ENCODE assay signal across 8 cellular contexts in genomic region chr16:75647492-75648264, GRCh38. TPM values are rescaled to one million over a fixed set of nuclear protein-coding genes. Genes with fewer than 3 reads are reported as not detected.
DNase-seq lines count a peak whose midpoint lies in the region; ATAC-seq and TF ChIP-seq lines count a peak whose summit lies in the region.

KARS1 (minus strand) TSS chr16:75647665; CDS start chr16:75647639, 26 bp downstream.
TERF2IP (plus strand) TSS chr16:75647773; CDS start chr16:75647883, 110 bp downstream.

- H3K27me3 ChIP-seq in testis, result no peaks in the 10 kb centered on the region

- TF ChIP-seq CTCF in omental fat pad (IDR thresholded peaks at IDR 0.05) (no peak), testis (IDR thresholded peaks at IDR 0.05) (no peak)

- 1% methylated on average over 72 of the region's 76 CpGs; no CpG with 5 or more reads in 1 of the 2 donors for WGBS in testis, 2 donors

- H3K9me3 Mint-ChIP-seq in activated naive CD4-positive, alpha-beta T cell treated with anti-CD3 and anti-CD28 coated beads, Interleukin-2, amount 50 U/mL, for 72 hours, result no peaks in the 10 kb centered on the region

- peak within 1 kb of the TSS; percentile 98 to 99 for H3K27ac ChIP-seq in testis

- H3K36me3 ChIP-seq in testis (ENCODE audit: low read depth, missing control alignments), result no peaks in the 10 kb centered on the region

- peak; percentile 95 for TF ChIP-seq POLR2A in testis (IDR thresholded peaks at IDR 0.05)

- DNase-seq in GM04504 (ENCODE audit: low read depth) (peak; percentile 82), NCI-H1048 (lab: John Stamatoyannopoulos, UW) (peak; percentile 67), glomerular endothelial cell (ENCODE audit: extremely low read depth, low read depth, low spot score) (no peak), omental fat pad (ENCODE audit: low spot score) (peak; percentile 75), testis (peak; percentile 97)
- peak; percentile 91 to 96 for DNase-seq in activated naive CD4-positive, alpha-beta T cell treated with anti-CD3 and anti-CD28 coated beads, Interleukin-2, amount 50 U/mL, for 72 hours (ENCODE audit: low spot score in 2 of 2)

- peaks cover 36 to 40% of the 10 kb centered on the region in 2 donors for H3K36me3 Mint-ChIP-seq in activated naive CD4-positive, alpha-beta T cell treated with anti-CD3 and anti-CD28 coated beads, Interleukin-2, amount 50 U/mL, for 72 hours

- H3K4me3 ChIP-seq in testis, result peak within 1 kb of the TSS; percentile 99

- intact Hi-C loops in testis (cut with DNase I; ENCODE audit: low total_unique reads), result loop anchor here (10.0 kb wide), 1 partner anchor 73 kb away; no protein-coding TSS in a partner anchor

- peak; percentile 82 for ATAC-seq in HG02571 (IDR thresholded peaks at IDR 0.05; ENCODE audit: unreplicated experiment)
- ATAC-seq in SK-N-SH treated with all-trans-retinoic acid at 6 μM for 48 hours, result peak; percentile 94
- peak; percentile 93 to 94 for ATAC-seq in activated naive CD4-positive, alpha-beta T cell treated with anti-CD3 and anti-CD28 coated beads, Interleukin-2, amount 50 U/mL, for 72 hours
- ATAC-seq in omental fat pad (ENCODE audit: low FRiP score), result peak; percentile 97

- peak within 1 kb of the TSS; percentile 97 to 99 for H3K27ac Mint-ChIP-seq in activated naive CD4-positive, alpha-beta T cell treated with anti-CD3 and anti-CD28 coated beads, Interleukin-2, amount 50 U/mL, for 72 hours

- H3K4me1 ChIP-seq in testis, result peaks cover 37% of the 10 kb centered on the region

- no peaks in the 10 kb centered on the region for H3K9me3 ChIP-seq in testis

TF ChIP-seq in SK-N-SH treated with all-trans-retinoic acid at 6 μM for 48 hours, 23 proteins besides CTCF, POLR2A, EP300 and RAD21:
- TF ChIP-seq CSRNP3 (CRISPR knock-in tag; IDR thresholded peaks at IDR 0.05), result no peak
- no peak for TF ChIP-seq ARNTL (CRISPR knock-in tag; IDR thresholded peaks at IDR 0.05; ENCODE audit: borderline replicate concordance, low read depth)
- peak; percentile 95 for TF ChIP-seq ZNF70 (CRISPR knock-in tag; IDR thresholded peaks at IDR 0.05)
- TF ChIP-seq TCF4 (CRISPR knock-in tag; IDR thresholded peaks at IDR 0.05; ENCODE audit: borderline replicate concordance), result no peak
- no peak for TF ChIP-seq CREB5 (CRISPR knock-in tag; IDR thresholded peaks at IDR 0.05; ENCODE audit: low read depth)
- TF ChIP-seq ZFP30 (CRISPR knock-in tag; IDR thresholded peaks at IDR 0.05), result no peak
- no peak for TF ChIP-seq ZNF565 (CRISPR knock-in tag; conservative IDR thresholded peaks at IDR 0.05; ENCODE audit: low read depth)
- 0 out of 2 replicates have a peak, but pooled peaks have one; percentile 53 for TF ChIP-seq GLIS3 (CRISPR knock-in tag; IDR thresholded peaks at IDR 0.05)

RNA-seq across cellular contexts. Expression of gene KARS1, which starts in this region (rescaled TPM):
- 100 to 1,000 TPM; 236 to 265 TPM for total RNA-seq in activated naive CD4-positive, alpha-beta T cell treated with anti-CD3 and anti-CD28 coated beads, Interleukin-2, amount 50 U/mL, for 72 hours
- 157 and 159 TPM in 2 replicates for total RNA-seq in glomerular endothelial cell
- total RNA-seq in omental fat pad, result 100 to 1,000 TPM; 101 to 143 (median 127) TPM
- total RNA-seq in testis, result 100 to 1,000 TPM; 137 to 139 TPM
- polyA plus RNA-seq in testis (ENCODE audit: insufficient read depth, low read depth, low replicate concordance), result 254 TPM

RNA-seq across cellular contexts. Expression of gene TERF2IP, which starts in this region (rescaled TPM):
- 10 to 100 TPM; 54.9 to 89.9 TPM for total RNA-seq in activated naive CD4-positive, alpha-beta T cell treated with anti-CD3 and anti-CD28 coated beads, Interleukin-2, amount 50 U/mL, for 72 hours
- 46.3 and 69.3 TPM in 2 replicates for total RNA-seq in glomerular endothelial cell
- 10 to 100 TPM; 48.2 to 77.2 (median 52.7) TPM for total RNA-seq in omental fat pad
- 100 to 1,000 TPM; 153 to 161 TPM for total RNA-seq in testis
- 124 TPM for polyA plus RNA-seq in testis (ENCODE audit: insufficient read depth, low read depth, low replicate concordance)
